15 cellular contexts compared by ENCODE assay signal in genomic region chr7:158137516-158138328, GRCh38.
DNase-seq lines count a peak whose midpoint lies in the region; ATAC-seq, FAIRE-seq and TF ChIP-seq lines count a peak whose summit lies in the region.
"Had no signal": no experiment of that assay in that cellular context is flagged by ENCODE, and none has a peak within 500 bp of the region (broad histone marks: within the 10 kb centered on the region; RNA-seq: fewer than 3 reads in every experiment).

No MANE protein-coding gene starts in this region.

- TF ChIP-seq RAD21 in HepG2 (CRISPR knock-in tag; IDR thresholded peaks at IDR 0.05): no peak

- H3K27me3 ChIP-seq in HepG2 (ENCODE audit: control insufficient read depth in 1 of 2, insufficient read depth in 2 of 2, low read length in 2 of 2) (no peaks in the 10 kb centered on the region), right lobe of liver (no peaks in the 10 kb centered on the region)
- H3K27me3 ChIP-seq: BLaER1 had no signal

- no peak for DNase-seq in HepG2 (ENCODE audit: low spot score)
- DNase-seq in right lobe of liver: no peak
- peak; percentile 79 for DNase-seq in mesenteric fat pad (ENCODE audit: low spot score)
- peak; percentile 22 for DNase-seq in putamen (ENCODE audit: low spot score)
- no peak for DNase-seq in SKM-1 (lab: John Stamatoyannopoulos, UW; ENCODE audit: unreplicated experiment)
- DNase-seq in COLO829 (ENCODE audit: low spot score): no peak
- DNase-seq: 8988T; Calu3; CD4-positive, alpha-beta memory T cell; DMS79 treated with DMSO at 0.1 percent for 48 hours; GF-D8; GOT3; H9 had no signal

- H3K79me2 ChIP-seq in HepG2 (ENCODE audit: insufficient read depth, low read length): no peaks in the 10 kb centered on the region

- H2AFZ ChIP-seq in HepG2 (ENCODE audit: low read length): no peak overlapping the region

- ATAC-seq in HepG2 (peak; percentile 70), right lobe of liver (no peak), GM21737 (IDR thresholded peaks at IDR 0.05; ENCODE audit: unreplicated experiment) (no peak)

- CTCF ChIA-PET in HepG2 (lab: Yijun Ruan, JAX; ENCODE audit: low intra/inter-chr PET ratio, low total read pairs): no interaction called here

- H3K27ac ChIP-seq in HepG2 (ENCODE audit: extremely low read length, insufficient read depth, low read length) (peak overlapping the region; percentile 13), right lobe of liver (no peak overlapping the region)
- H3K27ac ChIP-seq: BLaER1 had no signal

- WGBS in HepG2 (ENCODE audit: low lambda C conversion rate): 53% methylated on average over 12 of the region's 18 CpGs
- 56% methylated on average over 10 of the region's 18 CpGs for WGBS in right lobe of liver (ENCODE audit: insufficient coverage, low coverage, low lambda C conversion rate, missing lambda C conversion rate)

- in situ Hi-C loops in HepG2 (cut with HindIII; ENCODE audit: extremely low pct_ligation_motif_present, low pct_unique_long_range_greater_than_20kb): no loop called here

- FAIRE-seq in HepG2 (lab: Jason Lieb, UNC): no peak

- TF ChIP-seq POLR2A in HepG2 (IDR thresholded peaks at IDR 0.05; ENCODE audit: insufficient read depth in 1 of 2, low read depth in 2 of 2, low read length in 2 of 2): no peak
- no peak for TF ChIP-seq POLR2A in right lobe of liver (IDR thresholded peaks at IDR 0.05)

- H3K36me3 ChIP-seq in HepG2 (replicated peaks in 1 of 2; ENCODE audit: control insufficient read depth in 1 of 2, insufficient read depth in 2 of 2, low read length in 2 of 2) (no peaks in the 10 kb centered on the region; a peak in 1 of 5 replicates), right lobe of liver (no peaks in the 10 kb centered on the region)

- H3K4me3 ChIP-seq in HepG2 (replicated peaks in 1 of 3; ENCODE audit: insufficient read depth in 1 of 3, low read depth in 2 of 3, low read length in 3 of 3) (no peak overlapping the region), right lobe of liver (no peak overlapping the region)
- H3K4me3 ChIP-seq: BLaER1 had no signal

- POLR2A ChIA-PET in HepG2 (lab: Yijun Ruan, JAX): no interaction called here

- TF ChIP-seq EP300 in HepG2 (IDR thresholded peaks at IDR 0.05; ENCODE audit: low read depth in 2 of 2, low read length in 2 of 2): no peak
- TF ChIP-seq EP300 in HepG2 (CRISPR knock-in tag; IDR thresholded peaks at IDR 0.05; ENCODE audit: borderline replicate concordance): no peak

- H4K20me1 ChIP-seq in HepG2 (ENCODE audit: insufficient read depth, low read length): no peaks in the 10 kb centered on the region; the same call in 1 of the 2 replicates
- H4K20me1 ChIP-seq: BLaER1 had no signal

- peaks cover 33% of the 10 kb centered on the region for H3K4me1 ChIP-seq in HepG2 (ENCODE audit: insufficient read depth, low read length)
- no peaks in the 10 kb centered on the region for H3K4me1 ChIP-seq in right lobe of liver

- peak overlapping the region; percentile 25 for H3K4me2 ChIP-seq in HepG2 (ENCODE audit: low read depth, low read length)
- H3K4me2 ChIP-seq: BLaER1 had no signal

- H3K9me3 ChIP-seq in HepG2 (ENCODE audit: low read length): no peaks in the 10 kb centered on the region
- no peaks in the 10 kb centered on the region for H3K9me3 ChIP-seq in right lobe of liver
- H3K9me3 ChIP-seq: BLaER1 had no signal

- TF ChIP-seq CTCF in HepG2 (CRISPR knock-in tag; IDR thresholded peaks at IDR 0.05): no peak
- TF ChIP-seq CTCF in right lobe of liver (IDR thresholded peaks at IDR 0.05): no peak

- no TSS peak for BruUV-seq in HepG2 (replicated peaks; lab: Mats Ljungman, UMichigan)

- intact Hi-C loops in HepG2 (cut with micrococcal nuclease; ENCODE audit: unreplicated experiment) (no loop called here), right lobe of liver (cut with DNase I) (no loop called here)

- no peak overlapping the region for H3K9ac ChIP-seq in HepG2 (ENCODE audit: insufficient read depth, low read depth, low read length)
- H3K9ac ChIP-seq: BLaER1 had no signal

TF ChIP-seq in HepG2, 621 proteins besides CTCF, POLR2A, EP300 and RAD21:
- TF ChIP-seq SRSF9 (IDR thresholded peaks at IDR 0.05; ENCODE audit: borderline replicate concordance, insufficient read depth, low read depth, low read length, poor library complexity, severe bottlenecking): no peak
- TF ChIP-seq HNF4G (IDR thresholded peaks at IDR 0.05; ENCODE audit: borderline replicate concordance, low read depth, low read length): no peak
- TF ChIP-seq HNF4G (CRISPR knock-in tag; IDR thresholded peaks at IDR 0.05; ENCODE audit: borderline replicate concordance, low read depth): 0 out of 2 replicates have a peak, but pooled peaks have one; percentile 17
- TF ChIP-seq ZBTB33 (CRISPR knock-in tag; IDR thresholded peaks at IDR 0.05): 0 out of 2 replicates have a peak, but pooled peaks have one; percentile 23

Comparison
In these comparisons a context has a peak if more than half of its experiments do, and no peak if none do; other contexts are left out.
1. DNase-seq: peak in mesenteric fat pad (single experiment) and putamen (single experiment); none in HepG2 (single experiment), right lobe of liver (0 of 3), SKM-1 (single experiment) and COLO829 (single experiment).